Comparison of ENCODE assay signal across 8 cellular contexts in the genomic region with DNA sequence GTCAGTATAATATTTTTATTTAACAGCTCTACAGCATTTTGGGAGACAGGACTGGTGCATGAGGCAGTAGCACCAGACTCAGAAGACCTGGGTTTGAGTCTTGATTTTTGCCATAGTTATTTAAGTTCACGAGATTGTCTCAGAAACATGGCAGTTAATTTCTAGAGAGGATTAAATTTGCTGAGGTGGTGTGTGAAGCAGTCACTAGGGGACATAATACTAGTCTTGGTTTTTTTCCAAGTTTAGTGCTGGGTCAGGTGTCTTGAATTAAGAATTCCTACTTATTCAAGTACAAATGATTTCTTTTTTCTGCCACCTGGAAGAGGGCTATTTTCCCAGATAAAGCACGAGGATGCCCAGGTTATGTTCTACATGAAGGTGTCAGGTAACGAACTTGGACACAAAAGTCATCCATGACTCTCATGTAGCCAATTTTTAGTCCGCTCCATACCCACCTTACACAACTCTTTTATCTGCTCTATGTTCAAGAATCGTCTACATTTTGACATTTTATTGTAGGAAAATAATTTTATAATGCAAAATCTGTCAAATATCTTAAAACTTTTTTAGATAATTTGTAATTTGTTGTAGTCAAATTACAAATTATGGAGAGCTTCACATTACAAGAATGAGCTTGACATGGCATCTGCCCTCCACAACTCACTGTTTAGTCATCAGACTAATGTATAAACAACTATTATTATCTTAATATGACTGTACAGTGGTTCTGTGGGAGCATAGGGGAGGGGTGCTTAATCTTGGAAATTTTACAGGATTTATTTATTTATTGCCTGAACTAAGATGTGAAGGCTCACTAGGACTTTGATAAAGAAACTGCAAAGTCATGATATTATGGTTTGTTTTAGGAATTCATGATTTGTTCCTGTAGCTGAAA. TPM values are rescaled to one million over a fixed set of nuclear protein-coding genes. Genes with fewer than 3 reads are reported as not detected.
DNase-seq lines count a peak whose midpoint lies in the region; ATAC-seq and TF ChIP-seq lines count a peak whose summit lies in the region.

No MANE protein-coding gene starts in this region.

- H3K36me3 ChIP-seq in BE2C (peaks cover 13% of the 10 kb centered on the region), HAP-1 (replicated peaks) (peaks cover 40% of the 10 kb centered on the region), gastrocnemius medialis (peaks cover 0 to 6% of the 10 kb centered on the region in 2 donors)

- TF ChIP-seq CTCF in BE2C (IDR thresholded peaks at IDR 0.05; ENCODE audit: low read depth, low read length) (no peak), VCaP (conservative IDR thresholded peaks at IDR 0.05) (no peak), foreskin keratinocyte (conservative IDR thresholded peaks at IDR 0.05) (peak; percentile 6), gastrocnemius medialis (IDR thresholded peaks at IDR 0.05 in 4 of 5, conservative IDR thresholded peaks at IDR 0.05 in 1 of 5) (no peak), omental fat pad (IDR thresholded peaks at IDR 0.05) (no peak)

- ATAC-seq in foreskin keratinocyte = peak; percentile 58
- ATAC-seq in gastrocnemius medialis = peak; percentile 37 to 50
- no peak for ATAC-seq in omental fat pad (ENCODE audit: low FRiP score)

- TF ChIP-seq POLR2A in gastrocnemius medialis (IDR thresholded peaks at IDR 0.05) = no peak

- in situ Hi-C loops in HAP-1 (cut with MboI; ENCODE audit: low sequenced_read_pairs) (loop anchor here (5.0 kb wide), 1 partner anchor 107 kb away; no protein-coding TSS in a partner anchor), gastrocnemius medialis (cut with MboI; ENCODE audit: low sequenced_read_pairs in 4 of 4) (loop anchor here in 1 of 4 donors (25.0 kb wide), 1 partner anchor 202 kb away; no protein-coding TSS in a partner anchor)

- H3K27me3 ChIP-seq in BE2C = no peaks in the 10 kb centered on the region
- no peaks in the 10 kb centered on the region for H3K27me3 ChIP-seq in HAP-1 (ENCODE audit: low read depth)
- no peaks in the 10 kb centered on the region for H3K27me3 ChIP-seq in foreskin keratinocyte
- H3K27me3 ChIP-seq in gastrocnemius medialis = no peaks in the 10 kb centered on the region

- H3K4me3 ChIP-seq in BE2C (ENCODE audit: low read depth, low read length) (peak overlapping the region; percentile 83), HAP-1 (peak overlapping the region; percentile 100), gastrocnemius medialis (peak overlapping the region; percentile 92 to 93 (median 92))

- DNase-seq in BE2C = no peak
- peak in 1 of 2 experiments; percentile 57 for DNase-seq in HAP-1 (ENCODE audit: low spot score in 2 of 2)
- peak; percentile 46 to 66 for DNase-seq in foreskin keratinocyte
- peak in 1 of 2 donors; percentile 19 for DNase-seq in gastrocnemius medialis
- DNase-seq in omental fat pad (ENCODE audit: low spot score) = no peak
- DNase-seq in stimulated activated CD4-positive, alpha-beta T cell treated with anti-CD3 and anti-CD28 coated beads, Interleukin-1b, Interleukin-23, amount 100 ng/mL, for 48 hours = no peak
- DNase-seq in activated effector memory CD4-positive, alpha-beta T cell treated with Interleukin-2 at 50 U/mL for 16 hours = no peak

- intact Hi-C loops in gastrocnemius medialis (cut with DNase I; ENCODE audit: low total_unique reads) = loop anchor here (2.0 to 5.0 kb wide), 3 partner anchors 83 to 462 kb away; a partner anchor contains a TSS

- no peaks in the 10 kb centered on the region for H3K9me3 ChIP-seq in BE2C
- no peaks in the 10 kb centered on the region for H3K9me3 ChIP-seq in HAP-1
- no peaks in the 10 kb centered on the region for H3K9me3 ChIP-seq in gastrocnemius medialis

- no peaks in the 10 kb centered on the region; the same call in 1 of the 2 replicates for H3K4me1 ChIP-seq in BE2C
- H3K4me1 ChIP-seq in HAP-1 = peaks cover 21% of the 10 kb centered on the region
- H3K4me1 ChIP-seq in foreskin keratinocyte = peaks cover 14% of the 10 kb centered on the region
- peaks cover 28 to 55% of the 10 kb centered on the region in 2 donors for H3K4me1 ChIP-seq in gastrocnemius medialis

- peak overlapping the region; percentile 98 for H3K27ac ChIP-seq in VCaP
- peak overlapping the region; percentile 92 for H3K27ac ChIP-seq in foreskin keratinocyte
- H3K27ac ChIP-seq in gastrocnemius medialis = peak overlapping the region; percentile 97 to 99 (median 98)

RNA-seq across cellular contexts. Expression of a gene that starts 1.6 kb away (rescaled TPM):
- polyA plus RNA-seq in BE2C (2012; ENCODE audit: insufficient read depth, insufficient read length, low read depth) = 31.0 TPM
- 85.2 and 98.1 TPM in 2 replicates for total RNA-seq in foreskin keratinocyte
- polyA plus RNA-seq in foreskin keratinocyte = 26.7 and 28.9 TPM in 2 replicates
- 100 to 1,000 TPM in 1 of 4 donors, 10 to 100 TPM in 3; 88.6 to 125 (median 93.4) TPM for total RNA-seq in gastrocnemius medialis
- 100 to 1,000 TPM in 1 of 4 donors, 10 to 100 TPM in 3; 70.2 to 114 (median 81.5) TPM for total RNA-seq in omental fat pad

Comparison
In these comparisons a context has a peak if more than half of its experiments do, and no peak if none do; other contexts are left out.
1. DNase-seq: peak in foreskin keratinocyte (2 of 2); none in BE2C (single experiment), omental fat pad (single experiment), stimulated activated CD4-positive, alpha-beta T cell treated with anti-CD3 and anti-CD28 coated beads, Interleukin-1b, Interleukin-23, amount 100 ng/mL, for 48 hours (single experiment) and activated effector memory CD4-positive, alpha-beta T cell treated with Interleukin-2 at 50 U/mL for 16 hours (single experiment).
2. Peak in every context shown above with its lines, with median percentiles within 50 percentile points of each other: H3K4me3 ChIP-seq and H3K27ac ChIP-seq.